8 cellular contexts compared by ENCODE assay signal in genomic region chr4:38318737-38319455, GRCh38.
DNase-seq lines count a peak whose midpoint lies in the region; ATAC-seq and TF ChIP-seq lines count a peak whose summit lies in the region.

No MANE protein-coding gene starts in this region.

- peak overlapping the region; percentile 92 for H3K27ac ChIP-seq in colonic mucosa

- peak; percentile 91 for ATAC-seq in HG03342 (IDR thresholded peaks at IDR 0.05; ENCODE audit: unreplicated experiment)
- peak; percentile 88 for ATAC-seq in activated CD4-positive, alpha-beta T cell treated with anti-CD3 and anti-CD28 coated beads for 36 hours
- peak; percentile 79 for ATAC-seq in left colon

- H3K36me3 ChIP-seq in colonic mucosa: no peaks in the 10 kb centered on the region

- H3K4me1 ChIP-seq in colonic mucosa: peaks cover 7% of the 10 kb centered on the region

- POLR2A ChIA-PET in activated CD4-positive, alpha-beta T cell treated with anti-CD3 and anti-CD28 coated beads for 36 hours (lab: Charles Lee): interaction anchor here (0.8 to 2.4 kb wide), 2 partner anchors 8 to 194 kb away, joined by 4 to 6 read pairs; no protein-coding TSS in a partner anchor

- peaks cover 9% of the 10 kb centered on the region for H3K27me3 Mint-ChIP-seq in activated CD4-positive, alpha-beta T cell treated with anti-CD3 and anti-CD28 coated beads for 36 hours

- intact Hi-C loops in activated CD4-positive, alpha-beta T cell treated with anti-CD3 and anti-CD28 coated beads for 36 hours (cut with DNase I, micrococcal nuclease): loop anchor here (1.0 to 5.0 kb wide), 5 partner anchors 133 to 356 kb away; partner anchors contain the start of gene KLF3 (in 1 of the 2)
- intact Hi-C loops in colonic mucosa (cut with DNase I) (loop anchor here (2.0 kb wide), 3 partner anchors 348 to 412 kb away; no protein-coding TSS in a partner anchor), left colon (cut with DNase I, micrococcal nuclease) (loop anchor here in 1 of 2 donors (5.0 to 10.0 kb wide), 3 partner anchors 134 to 353 kb away; no protein-coding TSS in a partner anchor)

- CTCF ChIA-PET in activated CD4-positive, alpha-beta T cell treated with anti-CD3 and anti-CD28 coated beads for 36 hours (lab: Charles Lee): interaction anchor here (0.6 to 7.3 kb wide), 29 partner anchors 8 to 464 kb away, joined by 3 to 79 read pairs (median 4); partner anchors contain the start of gene TLR10

- no peaks in the 10 kb centered on the region for H3K9me3 Mint-ChIP-seq in activated CD4-positive, alpha-beta T cell treated with anti-CD3 and anti-CD28 coated beads for 36 hours (ENCODE audit: low read depth)

- peak; percentile 91 for DNase-seq in Ammon's horn (ENCODE audit: low spot score)
- DNase-seq in NCI-H446 treated with DMSO at 0.1 percent for 48 hours (lab: John Stamatoyannopoulos, UW): peak; percentile 74
- DNase-seq in activated CD4-positive, alpha-beta T cell treated with anti-CD3 and anti-CD28 coated beads for 36 hours: peak; percentile 80
- DNase-seq in colonic mucosa: peak; percentile 92
- peak; percentile 88 to 95 for DNase-seq in left colon
- peak in 3 of 4 experiments; percentile 31 to 67 (median 50) for DNase-seq in stimulated activated CD4-positive, alpha-beta T cell treated with anti-CD3 and anti-CD28 coated beads, Interleukin-1b, Interleukin-23, amount 100 ng/mL, for 24 hours (ENCODE audit: low read depth in 4 of 4, low spot score in 1 of 4)

- H3K4me3 Mint-ChIP-seq in activated CD4-positive, alpha-beta T cell treated with anti-CD3 and anti-CD28 coated beads for 36 hours: peak overlapping the region; percentile 68

- H3K27ac Mint-ChIP-seq in activated CD4-positive, alpha-beta T cell treated with anti-CD3 and anti-CD28 coated beads for 36 hours: peak overlapping the region; percentile 78

- TF ChIP-seq POLR2A in GM19099 (IDR thresholded peaks at IDR 0.05; ENCODE audit: extremely low read depth, insufficient read length, low read depth): peak; percentile 60

- peak overlapping the region; percentile 26 for H3K4me3 ChIP-seq in colonic mucosa

- no peaks in the 10 kb centered on the region for H3K9me3 ChIP-seq in colonic mucosa

- H3K36me3 Mint-ChIP-seq in activated CD4-positive, alpha-beta T cell treated with anti-CD3 and anti-CD28 coated beads for 36 hours (ENCODE audit: low read depth): no peaks in the 10 kb centered on the region

- no peak for TF ChIP-seq CTCF in colonic mucosa (IDR thresholded peaks at IDR 0.05)

- H3K27me3 ChIP-seq in colonic mucosa: no peaks in the 10 kb centered on the region

- H3K9ac ChIP-seq in colonic mucosa (ENCODE audit: low read depth in 2 of 2, low read length in 2 of 2): peak overlapping the region; percentile 40 to 73

- peaks cover 51% of the 10 kb centered on the region for H3K4me1 Mint-ChIP-seq in activated CD4-positive, alpha-beta T cell treated with anti-CD3 and anti-CD28 coated beads for 36 hours

Comparison
In these comparisons a context has a peak if more than half of its experiments do, and no peak if none do; other contexts are left out.
1. Peak in every context shown above with its lines: DNase-seq, ATAC-seq, H3K4me3 ChIP-seq and H3K27ac ChIP-seq.